Comparison of ENCODE assay signal across 11 cellular contexts in genomic region chr1:80427886-80428285, GRCh38.
"Had no signal": no experiment of that assay in that cellular context is flagged by ENCODE, and none has a peak within 500 bp of the region (broad histone marks: within the 10 kb centered on the region; RNA-seq: fewer than 3 reads in every experiment).

No MANE protein-coding gene starts in this region.

- ATAC-seq: naive thymus-derived CD4-positive, alpha-beta T cell had no signal

- DNase-seq: activated CD4-positive, alpha-beta memory T cell treated with anti-CD3 and anti-CD28 coated beads for 36 hours; activated CD4-positive, alpha-beta T cell treated with anti-CD3 and anti-CD28 coated beads for 1 hour; activated naive CD4-positive, alpha-beta T cell; caudate nucleus; effector CD4-positive, alpha-beta T cell; hippocampal formation; naive thymus-derived CD4-positive, alpha-beta T cell; T1000 had no signal

- H3K4me3 ChIP-seq: coronary artery, lung, skin epidermis had no signal
